18 cellular contexts compared by ENCODE assay signal in the genomic region with DNA sequence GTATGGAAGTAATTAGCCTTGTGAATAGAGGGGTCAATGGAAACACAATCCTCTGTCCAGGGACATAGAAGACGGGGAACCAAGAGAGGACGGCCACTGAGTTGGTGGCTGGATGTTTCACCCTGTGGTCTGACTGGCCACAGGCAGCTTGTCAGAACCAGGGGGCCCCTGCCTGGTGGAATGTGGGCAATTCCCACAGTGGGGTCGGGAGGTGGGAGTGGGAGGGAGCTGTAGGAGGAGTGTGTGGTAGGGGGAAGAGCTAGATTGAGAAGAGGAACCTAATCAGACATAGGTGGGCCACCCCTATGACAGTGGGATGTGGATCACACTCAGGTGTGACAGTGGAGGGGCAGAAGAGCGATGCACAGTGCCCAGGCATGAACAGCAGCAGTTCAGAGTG. TPM values are rescaled to one million over a fixed set of nuclear protein-coding genes. Genes with fewer than 3 reads are reported as not detected.
DNase-seq lines count a peak whose midpoint lies in the region; ATAC-seq and TF ChIP-seq lines count a peak whose summit lies in the region.
"Had no signal": no experiment of that assay in that cellular context is flagged by ENCODE, and none has a peak within 500 bp of the region (broad histone marks: within the 10 kb centered on the region; RNA-seq: fewer than 3 reads in every experiment).

No MANE protein-coding gene starts in this region.

- ATAC-seq in activated T-helper 17 cell treated with anti-CD3 and anti-CD28 coated beads, Interleukin-2, amount 50 U/mL, for 72 hours (replicated peaks): no peak
- no peak for ATAC-seq in left lung
- no peak for ATAC-seq in HG03025 (IDR thresholded peaks at IDR 0.05; ENCODE audit: low FRiP score, unreplicated experiment)
- ATAC-seq in HG03457 (IDR thresholded peaks at IDR 0.05; ENCODE audit: unreplicated experiment): no peak
- ATAC-seq: GM12878; naive thymus-derived CD8-positive, alpha-beta T cell had no signal

- H3K36me3 ChIP-seq in iPS-20b (ENCODE audit: insufficient read depth, low read depth, low read length) (peaks cover 8% of the 10 kb centered on the region; the same call in 1 of the 2 replicates), smooth muscle cell (ENCODE audit: low read depth) (no peaks in the 10 kb centered on the region), left lung (peaks cover 0 to 12% of the 10 kb centered on the region in 2 donors)

- CTCF ChIA-PET in Calu3 (lab: Charles Lee): interaction anchor here (1.5 kb wide), 1 partner anchor 31 kb away, joined by 3 read pairs; the partner anchor contains the start of gene TRIM62

- H4K20me1 ChIP-seq in smooth muscle cell (ENCODE audit: low read depth): no peaks in the 10 kb centered on the region

- no peak overlapping the region for H3K27ac ChIP-seq in iPS-20b (ENCODE audit: low read length)
- no peak overlapping the region for H3K27ac ChIP-seq in smooth muscle cell (ENCODE audit: low read depth)
- H3K27ac ChIP-seq in left lung: no peak overlapping the region
- H3K27ac ChIP-seq: suprapubic skin had no signal

- no peak overlapping the region for H3K4me3 ChIP-seq in iPS-20b (ENCODE audit: low read length)
- H3K4me3 ChIP-seq in smooth muscle cell: no peak overlapping the region
- no peak overlapping the region for H3K4me3 ChIP-seq in left lung
- H3K4me3 ChIP-seq: GM12878, suprapubic skin, vagina had no signal

- H3F3A ChIP-seq in smooth muscle cell (ENCODE audit: low read depth): no peaks in the 10 kb centered on the region

- no peaks in the 10 kb centered on the region for H3K27me3 Mint-ChIP-seq in Calu3 (ENCODE audit: unreplicated experiment)
- H3K27me3 Mint-ChIP-seq in activated T-helper 17 cell treated with anti-CD3 and anti-CD28 coated beads, Interleukin-2, amount 50 U/mL, for 72 hours: no peaks in the 10 kb centered on the region
- H3K27me3 Mint-ChIP-seq: CD8-positive, alpha-beta memory T cell; memory B cell; naive thymus-derived CD8-positive, alpha-beta T cell had no signal

- intact Hi-C loops in Calu3 (cut with micrococcal nuclease; ENCODE audit: unreplicated experiment): no loop called here
- intact Hi-C loops in left lung (cut with DNase I): no loop called here

- no peaks in the 10 kb centered on the region for H3K27me3 ChIP-seq in iPS-20b (ENCODE audit: insufficient read depth, low read length)
- no peaks in the 10 kb centered on the region for H3K27me3 ChIP-seq in smooth muscle cell (ENCODE audit: low read depth)
- H3K27me3 ChIP-seq in left lung: no peaks in the 10 kb centered on the region
- H3K27me3 ChIP-seq: suprapubic skin, vagina had no signal

- H3K4me1 ChIP-seq in iPS-20b (ENCODE audit: insufficient read depth, low read length): peaks cover 26% of the 10 kb centered on the region
- H3K4me1 ChIP-seq in smooth muscle cell (ENCODE audit: low read depth): peaks cover 15% of the 10 kb centered on the region
- no peaks in the 10 kb centered on the region for H3K4me1 ChIP-seq in left lung

- 54% methylated on average over 4 of the region's 4 CpGs for WGBS in smooth muscle cell (ENCODE audit: low lambda C conversion rate)

- H3K4me1 Mint-ChIP-seq in Calu3 (ENCODE audit: low read depth, unreplicated experiment): peaks cover 33% of the 10 kb centered on the region
- peaks cover 5% of the 10 kb centered on the region for H3K4me1 Mint-ChIP-seq in activated T-helper 17 cell treated with anti-CD3 and anti-CD28 coated beads, Interleukin-2, amount 50 U/mL, for 72 hours
- H3K4me1 Mint-ChIP-seq: CD8-positive, alpha-beta memory T cell had no signal

- no peak for TF ChIP-seq CTCF in Calu3 (IDR thresholded peaks at IDR 0.05; ENCODE audit: unreplicated experiment)
- TF ChIP-seq CTCF in smooth muscle cell (IDR thresholded peaks at IDR 0.05; ENCODE audit: borderline replicate concordance, insufficient read depth, poor library complexity, severe bottlenecking): no peak
- no peak for TF ChIP-seq CTCF in left lung (IDR thresholded peaks at IDR 0.05)

- no peaks in the 10 kb centered on the region for H3K79me2 ChIP-seq in smooth muscle cell (ENCODE audit: low read depth)

- no peaks in the 10 kb centered on the region for H3K9me3 Mint-ChIP-seq in Calu3 (ENCODE audit: low read depth, unreplicated experiment)
- H3K9me3 Mint-ChIP-seq in activated T-helper 17 cell treated with anti-CD3 and anti-CD28 coated beads, Interleukin-2, amount 50 U/mL, for 72 hours: no peaks in the 10 kb centered on the region
- H3K9me3 Mint-ChIP-seq: CD8-positive, alpha-beta memory T cell; HFFc6; memory B cell; naive thymus-derived CD8-positive, alpha-beta T cell had no signal

- DNase-seq in Calu3 (no peak), smooth muscle cell (lab: John Stamatoyannopoulos, UW; ENCODE audit: unreplicated experiment) (no peak), left lung (no peak)
- DNase-seq: activated CD4-positive, alpha-beta T cell treated with anti-CD3 and anti-CD28 coated beads, Interleukin-2, amount 50 U/mL, for 48 hours; CD8-positive, alpha-beta memory T cell; DND-41; HFFc6; naive thymus-derived CD8-positive, alpha-beta T cell; NCI-H1092; NCI-H1930 had no signal

- H3K27ac Mint-ChIP-seq in Calu3 (ENCODE audit: unreplicated experiment): no peak overlapping the region
- peak overlapping the region; percentile 76 for H3K27ac Mint-ChIP-seq in activated T-helper 17 cell treated with anti-CD3 and anti-CD28 coated beads, Interleukin-2, amount 50 U/mL, for 72 hours
- H3K27ac Mint-ChIP-seq: HFFc6, memory B cell had no signal

- H3K9me3 ChIP-seq in iPS-20b (ENCODE audit: insufficient read depth, low read depth, low read length) (no peaks in the 10 kb centered on the region), smooth muscle cell (replicated peaks; ENCODE audit: low read depth) (no peaks in the 10 kb centered on the region), left lung (no peaks in the 10 kb centered on the region)
- H3K9me3 ChIP-seq: suprapubic skin, vagina had no signal

- no TSS peak for BruUV-seq in Calu3 (replicated peaks; lab: Mats Ljungman, UMichigan)

- peaks cover 8% of the 10 kb centered on the region for H3K36me3 Mint-ChIP-seq in Calu3 (ENCODE audit: insufficient read depth, unreplicated experiment)
- H3K36me3 Mint-ChIP-seq in activated T-helper 17 cell treated with anti-CD3 and anti-CD28 coated beads, Interleukin-2, amount 50 U/mL, for 72 hours (ENCODE audit: low read depth): peaks cover 13% of the 10 kb centered on the region

- H3K4me2 ChIP-seq in smooth muscle cell: peak overlapping the region; percentile 17

- H3K9ac ChIP-seq in iPS-20b (ENCODE audit: low read depth, low read length) (peak overlapping the region; percentile 17; the same call in 1 of the 2 replicates), smooth muscle cell (ENCODE audit: low read depth) (no peak overlapping the region)

- H2AFZ ChIP-seq in smooth muscle cell (ENCODE audit: low read depth): no peak overlapping the region

- peak overlapping the region; percentile 22 for H3K4me3 Mint-ChIP-seq in Calu3 (ENCODE audit: low read depth, unreplicated experiment)
- H3K4me3 Mint-ChIP-seq in activated T-helper 17 cell treated with anti-CD3 and anti-CD28 coated beads, Interleukin-2, amount 50 U/mL, for 72 hours: no peak overlapping the region
- H3K4me3 Mint-ChIP-seq: CD8-positive, alpha-beta memory T cell; HFFc6; memory B cell; naive thymus-derived CD8-positive, alpha-beta T cell had no signal

RNA-seq across cellular contexts. Expression of gene TRIM62, which starts 31.3 kb away (rescaled TPM):
- total RNA-seq in Calu3 (2022) (6.9 and 8.8 TPM in 2 replicates), smooth muscle cell (1.3 TPM in 2 replicates), left lung (1 to 10 TPM; 6.2 to 6.4 TPM)
- total RNA-seq in activated T-helper 17 cell treated with anti-CD3 and anti-CD28 coated beads, Interleukin-2, amount 50 U/mL, for 72 hours: 1 to 10 TPM; 4.3 to 6.5 TPM
- polyA plus RNA-seq in smooth muscle cell: 3.6 and 3.9 TPM in 2 replicates
